Comparison of ENCODE assay signal across 8 cellular contexts in the genomic region with DNA sequence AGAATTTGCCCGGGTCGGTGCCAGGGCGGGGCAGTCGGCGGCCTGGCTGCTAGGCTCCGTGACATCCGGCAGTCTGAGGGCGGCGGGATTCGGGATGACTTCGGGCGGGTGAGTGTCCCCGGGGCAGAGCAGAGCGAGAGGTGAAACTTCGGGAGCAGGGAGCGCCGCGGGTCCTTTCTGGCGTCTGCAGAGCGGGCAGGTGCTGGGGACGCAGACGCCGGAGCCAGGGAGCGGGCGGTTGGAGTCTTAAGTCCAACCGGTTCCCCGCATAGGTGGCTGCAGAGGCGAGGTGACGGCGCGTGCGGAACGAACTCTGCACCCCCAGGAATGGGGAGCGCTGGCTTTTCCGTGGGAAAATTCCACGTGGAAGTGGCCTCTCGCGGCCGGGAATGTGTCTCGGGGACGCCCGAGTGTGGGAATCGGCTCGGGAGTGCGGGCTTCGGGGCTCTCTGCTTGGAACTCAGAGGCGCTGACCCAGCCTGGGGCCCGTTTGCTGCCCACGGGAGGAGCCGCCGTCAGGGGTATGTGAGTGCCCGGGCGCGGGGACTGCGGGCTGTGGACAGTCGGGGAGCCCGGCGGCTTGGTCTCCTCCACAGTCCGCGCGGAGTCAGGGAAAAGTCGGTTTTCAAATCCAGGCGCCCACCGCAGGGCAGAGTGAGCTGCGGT.
DNase-seq lines count a peak whose midpoint lies in the region; ATAC-seq lines count a peak whose summit lies in the region.

TSS of gene B4GALNT2 (plus strand) at position 71 of the 666 bp plus-strand sequence. CDS start at position 95, 24 bp downstream.

- peak within 1 kb of the TSS; percentile 53 for H3K4me3 Mint-ChIP-seq in T-helper 1 cell treated with Interleukin-12 subunit alpha and Interleukin-12 subunit beta and Interleukin-4 antibody, amounts not matched to agents 30 μg/mL and 1 μg/mL, for 36 hours
- H3K4me3 Mint-ChIP-seq in activated naive CD8-positive, alpha-beta T cell, result peak within 1 kb of the TSS; percentile 74
- H3K4me3 Mint-ChIP-seq in stimulated activated naive CD8-positive, alpha-beta T cell treated with anti-CD3 and anti-CD28 coated beads, Interleukin-15, Interleukin-2, amounts not matched to agents 100 ng/mL and 50 ng/mL, for 24 hours, result peak within 1 kb of the TSS; percentile 56

- DNase-seq in T-helper 1 cell, result no peak
- DNase-seq in islet precursor cell, result peak; percentile 74
- DNase-seq in NCI-H1694 treated with DMSO at 0.1 percent for 48 hours (lab: John Stamatoyannopoulos, UW), result no peak

- H3K27ac Mint-ChIP-seq in T-helper 1 cell treated with Interleukin-12 subunit alpha and Interleukin-12 subunit beta and Interleukin-4 antibody, amounts not matched to agents 30 μg/mL and 1 μg/mL, for 36 hours, result no peak within 1 kb of the TSS
- no peak within 1 kb of the TSS for H3K27ac Mint-ChIP-seq in activated naive CD8-positive, alpha-beta T cell
- no peak within 1 kb of the TSS for H3K27ac Mint-ChIP-seq in stimulated activated naive CD8-positive, alpha-beta T cell treated with anti-CD3 and anti-CD28 coated beads, Interleukin-15, Interleukin-2, amounts not matched to agents 100 ng/mL and 50 ng/mL, for 24 hours

- no peaks in the 10 kb centered on the region for H3K4me1 Mint-ChIP-seq in T-helper 1 cell treated with Interleukin-12 subunit alpha and Interleukin-12 subunit beta and Interleukin-4 antibody, amounts not matched to agents 30 μg/mL and 1 μg/mL, for 36 hours (ENCODE audit: low read depth)
- H3K4me1 Mint-ChIP-seq in activated naive CD8-positive, alpha-beta T cell (ENCODE audit: low read depth), result peaks cover 5% of the 10 kb centered on the region
- H3K4me1 Mint-ChIP-seq in stimulated activated naive CD8-positive, alpha-beta T cell treated with anti-CD3 and anti-CD28 coated beads, Interleukin-15, Interleukin-2, amounts not matched to agents 100 ng/mL and 50 ng/mL, for 24 hours (ENCODE audit: low read depth), result peaks cover 5% of the 10 kb centered on the region

- no peak for ATAC-seq in HG03159 (IDR thresholded peaks at IDR 0.05; ENCODE audit: unreplicated experiment)
- no peak for ATAC-seq in GM19395 (IDR thresholded peaks at IDR 0.05; ENCODE audit: unreplicated experiment)

- no peaks in the 10 kb centered on the region for H3K36me3 Mint-ChIP-seq in T-helper 1 cell treated with Interleukin-12 subunit alpha and Interleukin-12 subunit beta and Interleukin-4 antibody, amounts not matched to agents 30 μg/mL and 1 μg/mL, for 36 hours (ENCODE audit: low read depth)
- peaks cover 4% of the 10 kb centered on the region for H3K36me3 Mint-ChIP-seq in activated naive CD8-positive, alpha-beta T cell
- H3K36me3 Mint-ChIP-seq in stimulated activated naive CD8-positive, alpha-beta T cell treated with anti-CD3 and anti-CD28 coated beads, Interleukin-15, Interleukin-2, amounts not matched to agents 100 ng/mL and 50 ng/mL, for 24 hours (ENCODE audit: low read depth), result no peaks in the 10 kb centered on the region

- H3K27me3 Mint-ChIP-seq in T-helper 1 cell treated with Interleukin-12 subunit alpha and Interleukin-12 subunit beta and Interleukin-4 antibody, amounts not matched to agents 30 μg/mL and 1 μg/mL, for 36 hours (ENCODE audit: low read depth), result peaks cover 80% of the 10 kb centered on the region
- peaks cover 36% of the 10 kb centered on the region for H3K27me3 Mint-ChIP-seq in activated naive CD8-positive, alpha-beta T cell
- H3K27me3 Mint-ChIP-seq in stimulated activated naive CD8-positive, alpha-beta T cell treated with anti-CD3 and anti-CD28 coated beads, Interleukin-15, Interleukin-2, amounts not matched to agents 100 ng/mL and 50 ng/mL, for 24 hours, result peaks cover 61% of the 10 kb centered on the region

- no peaks in the 10 kb centered on the region for H3K9me3 Mint-ChIP-seq in T-helper 1 cell treated with Interleukin-12 subunit alpha and Interleukin-12 subunit beta and Interleukin-4 antibody, amounts not matched to agents 30 μg/mL and 1 μg/mL, for 36 hours
- no peaks in the 10 kb centered on the region for H3K9me3 Mint-ChIP-seq in activated naive CD8-positive, alpha-beta T cell (ENCODE audit: low read depth)
- no peaks in the 10 kb centered on the region for H3K9me3 Mint-ChIP-seq in stimulated activated naive CD8-positive, alpha-beta T cell treated with anti-CD3 and anti-CD28 coated beads, Interleukin-15, Interleukin-2, amounts not matched to agents 100 ng/mL and 50 ng/mL, for 24 hours
